Comparison of ENCODE assay signal across 17 cellular contexts in the genomic region with DNA sequence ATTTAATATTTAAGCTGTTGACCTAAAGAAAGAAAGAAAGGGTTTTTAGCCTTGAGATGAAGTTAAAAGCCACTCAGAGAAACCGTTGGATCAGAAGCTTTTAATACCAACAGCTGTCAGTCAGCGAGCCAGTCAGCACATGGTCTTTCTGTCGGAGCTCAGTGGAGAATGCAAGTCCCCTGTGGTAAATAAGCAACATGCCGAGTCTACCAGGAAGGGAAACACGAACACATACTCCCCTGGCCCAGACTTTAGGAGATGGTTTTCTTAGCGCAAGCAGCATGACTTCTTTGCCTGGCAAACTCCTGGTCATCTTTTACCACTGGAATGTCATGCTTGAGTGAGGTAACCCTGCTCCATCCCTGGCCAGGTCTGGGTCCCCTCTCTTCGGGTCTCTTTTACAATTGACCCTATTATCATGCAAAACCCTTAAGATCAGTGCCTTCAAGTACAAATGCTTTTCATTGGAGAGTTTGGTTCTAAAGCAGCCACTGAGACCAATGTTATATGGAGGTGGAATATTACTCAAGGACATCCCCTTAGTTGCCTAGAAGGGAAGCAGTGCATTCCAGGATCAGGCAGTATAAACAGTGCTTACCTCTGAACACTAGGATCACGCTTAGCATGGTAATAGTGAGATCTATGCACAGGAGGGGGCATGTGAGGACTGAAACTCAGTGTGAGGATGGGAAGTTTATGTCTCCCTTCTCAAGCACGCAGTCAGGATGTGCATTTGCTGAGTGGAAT. TPM values are rescaled to one million over a fixed set of nuclear protein-coding genes. Genes with fewer than 3 reads are reported as not detected.
DNase-seq lines count a peak whose midpoint lies in the region; ATAC-seq and TF ChIP-seq lines count a peak whose summit lies in the region.
"Had no signal": no experiment of that assay in that cellular context is flagged by ENCODE, and none has a peak within 500 bp of the region (broad histone marks: within the 10 kb centered on the region; RNA-seq: fewer than 3 reads in every experiment).

No MANE protein-coding gene starts in this region.

- H3K9me2 ChIP-seq in SK-N-SH: no peaks in the 10 kb centered on the region

- H3K9me3 ChIP-seq in NT2/D1 (ENCODE audit: insufficient read depth, low read length) (no peaks in the 10 kb centered on the region), SK-N-SH (no peaks in the 10 kb centered on the region)
- H3K9me3 ChIP-seq: A549 had no signal

- CTCF ChIA-PET in SK-N-SH (lab: Yijun Ruan, JAX): interaction anchor here (1.2 to 2.7 kb wide), 5 partner anchors 16 to 635 kb away, joined by 3 to 7 read pairs (median 4); no protein-coding TSS in a partner anchor

- H3K4me3 ChIP-seq in NT2/D1 (ENCODE audit: insufficient read length, low read depth) (no peak overlapping the region), SK-N-SH (ENCODE audit: low read depth in 2 of 2, low read length in 1 of 2) (no peak overlapping the region)
- H3K4me3 ChIP-seq: A549, SK-N-MC had no signal

- H3K9ac ChIP-seq in NT2/D1 (ENCODE audit: insufficient read length, low read depth) (no peak overlapping the region), SK-N-SH (no peak overlapping the region)

- H3K27me3 ChIP-seq in NT2/D1 (ENCODE audit: insufficient read depth, insufficient read length): no peaks in the 10 kb centered on the region
- H3K27me3 ChIP-seq in SK-N-SH (ENCODE audit: insufficient read depth): no peaks in the 10 kb centered on the region

- ATAC-seq in HG02973 (IDR thresholded peaks at IDR 0.05; ENCODE audit: unreplicated experiment): no peak
- ATAC-seq: A549 had no signal

- no peaks in the 10 kb centered on the region for H4K20me1 ChIP-seq in SK-N-SH (ENCODE audit: insufficient read depth)

- H3F3A ChIP-seq in SK-N-SH (replicated peaks; ENCODE audit: insufficient read depth): no peaks in the 10 kb centered on the region

- H2AFZ ChIP-seq in SK-N-SH (ENCODE audit: low read depth): no peak overlapping the region

- H3K4me1 ChIP-seq in NT2/D1 (ENCODE audit: insufficient read depth, insufficient read length) (peaks cover 14% of the 10 kb centered on the region), SK-N-SH (ENCODE audit: control insufficient read depth in 1 of 2, insufficient read depth in 2 of 2, low read depth in 1 of 2, low read length in 1 of 2) (peaks cover 0 to 7% of the 10 kb centered on the region in 2 experiments)
- H3K4me1 ChIP-seq: A549 had no signal

- no peak for TF ChIP-seq CTCF in SK-N-SH (IDR thresholded peaks at IDR 0.05)

- no peak for TF ChIP-seq EP300 in SK-N-SH (IDR thresholded peaks at IDR 0.05; ENCODE audit: borderline replicate concordance in 1 of 2, low read depth in 1 of 2, low read length in 1 of 2)

- DNase-seq in NCI-H446 treated with DMSO at 0.1 percent for 48 hours (lab: John Stamatoyannopoulos, UW) (peak; percentile 6), NCI-H446 (lab: John Stamatoyannopoulos, UW) (no peak), NT2/D1 (ENCODE audit: low read depth, low spot score) (peak; percentile 35), iPS-NIHi7 (ENCODE audit: extremely low spot score) (peak; percentile 34), superior temporal gyrus (ENCODE audit: extremely low spot score) (peak; percentile 25), NCI-H748 (lab: John Stamatoyannopoulos, UW; ENCODE audit: unreplicated experiment) (no peak), SK-N-SH (no peak)
- DNase-seq: DMS53, KG1, NCI-H1092 treated with DMSO at 0.1 percent for 48 hours, NCI-H1930, NCI-H526 treated with DMSO at 0.1 percent for 48 hours had no signal

- WGBS in SK-N-SH (ENCODE audit: low lambda C conversion rate): 97% methylated on average over 9 of the region's 9 CpGs

- H3K4me2 ChIP-seq in SK-N-SH: no peak overlapping the region
- H3K4me2 ChIP-seq: A549 had no signal

- POLR2A ChIA-PET in SK-N-SH (lab: Yijun Ruan, JAX): no interaction called here

- H3K79me2 ChIP-seq in SK-N-SH (ENCODE audit: insufficient read depth): 0 out of 2 replicates have a peak, but pooled peaks cover under 1% of the 10 kb centered on the region

- no peaks in the 10 kb centered on the region for H3K36me3 ChIP-seq in NT2/D1 (ENCODE audit: insufficient read depth, insufficient read length, low read length)
- H3K36me3 ChIP-seq in SK-N-SH (replicated peaks in 1 of 2; ENCODE audit: control insufficient read depth in 1 of 2, insufficient read depth in 2 of 2, low read length in 1 of 2): no peaks in the 10 kb centered on the region

- TF ChIP-seq RAD21 in SK-N-SH (IDR thresholded peaks at IDR 0.05; ENCODE audit: low read length): no peak

- H3K27ac ChIP-seq in SK-N-SH (ENCODE audit: low read depth in 2 of 2, low read length in 1 of 2): no peak overlapping the region
- H3K27ac ChIP-seq: A549, C4-2B, HL-60, SK-N-MC had no signal

TF ChIP-seq in SK-N-SH, 30 proteins besides CTCF, POLR2A, EP300 and RAD21:
- TF ChIP-seq YY1 (IDR thresholded peaks at IDR 0.05; ENCODE audit: low read depth) (no peak), SMC3 (IDR thresholded peaks at IDR 0.05; ENCODE audit: low read depth, low read length) (no peak), TCF12 (IDR thresholded peaks at IDR 0.05) (no peak), RCOR1 (IDR thresholded peaks at IDR 0.05; ENCODE audit: low read length) (no peak), EZH2phosphoT487 (IDR thresholded peaks at IDR 0.05; ENCODE audit: borderline replicate concordance, low read depth) (no peak), ELF1 (IDR thresholded peaks at IDR 0.05) (no peak), CHD2 (IDR thresholded peaks at IDR 0.05; ENCODE audit: low read length, partially characterized antibody) (no peak), NRF1 (IDR thresholded peaks at IDR 0.05; ENCODE audit: low read depth, low read length) (no peak), FOXM1 (IDR thresholded peaks at IDR 0.05; ENCODE audit: low read depth) (no peak), JUND (IDR thresholded peaks at IDR 0.05) (no peak), TAF1 (IDR thresholded peaks at IDR 0.05; ENCODE audit: borderline replicate concordance, low read depth, low read length) (no peak), RXRA (IDR thresholded peaks at IDR 0.05; ENCODE audit: borderline replicate concordance, low read depth) (no peak), GATA2 (CRISPR knock-in tag; IDR thresholded peaks at IDR 0.05) (no peak)
- TF ChIP-seq, protein P1, sequence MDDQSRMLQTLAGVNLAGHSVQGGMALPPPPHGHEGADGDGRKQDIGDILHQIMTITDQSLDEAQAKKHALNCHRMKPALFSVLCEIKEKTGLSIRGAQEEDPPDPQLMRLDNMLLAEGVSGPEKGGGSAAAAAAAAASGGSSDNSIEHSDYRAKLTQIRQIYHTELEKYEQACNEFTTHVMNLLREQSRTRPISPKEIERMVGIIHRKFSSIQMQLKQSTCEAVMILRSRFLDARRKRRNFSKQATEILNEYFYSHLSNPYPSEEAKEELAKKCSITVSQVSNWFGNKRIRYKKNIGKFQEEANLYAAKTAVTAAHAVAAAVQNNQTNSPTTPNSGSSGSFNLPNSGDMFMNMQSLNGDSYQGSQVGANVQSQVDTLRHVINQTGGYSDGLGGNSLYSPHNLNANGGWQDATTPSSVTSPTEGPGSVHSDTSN (IDR thresholded peaks at IDR 0.05): no peak
- TF ChIP-seq, protein P2, sequence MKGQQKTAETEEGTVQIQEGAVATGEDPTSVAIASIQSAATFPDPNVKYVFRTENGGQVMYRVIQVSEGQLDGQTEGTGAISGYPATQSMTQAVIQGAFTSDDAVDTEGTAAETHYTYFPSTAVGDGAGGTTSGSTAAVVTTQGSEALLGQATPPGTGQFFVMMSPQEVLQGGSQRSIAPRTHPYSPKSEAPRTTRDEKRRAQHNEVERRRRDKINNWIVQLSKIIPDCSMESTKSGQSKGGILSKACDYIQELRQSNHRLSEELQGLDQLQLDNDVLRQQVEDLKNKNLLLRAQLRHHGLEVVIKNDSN (IDR thresholded peaks at IDR 0.05; ENCODE audit: borderline replicate concordance, low read depth): no peak
- TF ChIP-seq, protein P3, sequence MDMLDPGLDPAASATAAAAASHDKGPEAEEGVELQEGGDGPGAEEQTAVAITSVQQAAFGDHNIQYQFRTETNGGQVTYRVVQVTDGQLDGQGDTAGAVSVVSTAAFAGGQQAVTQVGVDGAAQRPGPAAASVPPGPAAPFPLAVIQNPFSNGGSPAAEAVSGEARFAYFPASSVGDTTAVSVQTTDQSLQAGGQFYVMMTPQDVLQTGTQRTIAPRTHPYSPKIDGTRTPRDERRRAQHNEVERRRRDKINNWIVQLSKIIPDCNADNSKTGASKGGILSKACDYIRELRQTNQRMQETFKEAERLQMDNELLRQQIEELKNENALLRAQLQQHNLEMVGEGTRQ (IDR thresholded peaks at IDR 0.05; ENCODE audit: borderline replicate concordance, low read depth, low read length): no peak
- TF ChIP-seq, protein P4, sequence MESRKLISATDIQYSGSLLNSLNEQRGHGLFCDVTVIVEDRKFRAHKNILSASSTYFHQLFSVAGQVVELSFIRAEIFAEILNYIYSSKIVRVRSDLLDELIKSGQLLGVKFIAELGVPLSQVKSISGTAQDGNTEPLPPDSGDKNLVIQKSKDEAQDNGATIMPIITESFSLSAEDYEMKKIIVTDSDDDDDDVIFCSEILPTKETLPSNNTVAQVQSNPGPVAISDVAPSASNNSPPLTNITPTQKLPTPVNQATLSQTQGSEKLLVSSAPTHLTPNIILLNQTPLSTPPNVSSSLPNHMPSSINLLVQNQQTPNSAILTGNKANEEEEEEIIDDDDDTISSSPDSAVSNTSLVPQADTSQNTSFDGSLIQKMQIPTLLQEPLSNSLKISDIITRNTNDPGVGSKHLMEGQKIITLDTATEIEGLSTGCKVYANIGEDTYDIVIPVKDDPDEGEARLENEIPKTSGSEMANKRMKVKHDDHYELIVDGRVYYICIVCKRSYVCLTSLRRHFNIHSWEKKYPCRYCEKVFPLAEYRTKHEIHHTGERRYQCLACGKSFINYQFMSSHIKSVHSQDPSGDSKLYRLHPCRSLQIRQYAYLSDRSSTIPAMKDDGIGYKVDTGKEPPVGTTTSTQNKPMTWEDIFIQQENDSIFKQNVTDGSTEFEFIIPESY (IDR thresholded peaks at IDR 0.05; ENCODE audit: borderline replicate concordance, low read depth): no peak
TF ChIP-seq in SK-N-SH: peak in this region for 0.

RNA-seq across cellular contexts. Expression of a gene that starts 28.2 kb away (rescaled TPM):
- 12.1 and 19.7 TPM in 2 replicates for polyA plus RNA-seq in SK-N-SH (2012; rRNA removed)
- polyA plus RNA-seq in SK-N-SH (2012; cell fraction: cytosol; rRNA removed): 7.2 and 12.6 TPM in 2 replicates
- polyA plus RNA-seq in SK-N-SH (2012; cell fraction: nucleus; rRNA removed): 15.6 and 18.2 TPM in 2 replicates

Comparison
In these comparisons a context has a peak if more than half of its experiments do, and no peak if none do; other contexts are left out.
1. DNase-seq: peak in NCI-H446 treated with DMSO at 0.1 percent for 48 hours (single experiment), NT2/D1 (single experiment), iPS-NIHi7 (single experiment) and superior temporal gyrus (single experiment); none in NCI-H446 (0 of 2), NCI-H748 (single experiment) and SK-N-SH (single experiment).